11 cellular contexts compared by ENCODE assay signal in the genomic region with DNA sequence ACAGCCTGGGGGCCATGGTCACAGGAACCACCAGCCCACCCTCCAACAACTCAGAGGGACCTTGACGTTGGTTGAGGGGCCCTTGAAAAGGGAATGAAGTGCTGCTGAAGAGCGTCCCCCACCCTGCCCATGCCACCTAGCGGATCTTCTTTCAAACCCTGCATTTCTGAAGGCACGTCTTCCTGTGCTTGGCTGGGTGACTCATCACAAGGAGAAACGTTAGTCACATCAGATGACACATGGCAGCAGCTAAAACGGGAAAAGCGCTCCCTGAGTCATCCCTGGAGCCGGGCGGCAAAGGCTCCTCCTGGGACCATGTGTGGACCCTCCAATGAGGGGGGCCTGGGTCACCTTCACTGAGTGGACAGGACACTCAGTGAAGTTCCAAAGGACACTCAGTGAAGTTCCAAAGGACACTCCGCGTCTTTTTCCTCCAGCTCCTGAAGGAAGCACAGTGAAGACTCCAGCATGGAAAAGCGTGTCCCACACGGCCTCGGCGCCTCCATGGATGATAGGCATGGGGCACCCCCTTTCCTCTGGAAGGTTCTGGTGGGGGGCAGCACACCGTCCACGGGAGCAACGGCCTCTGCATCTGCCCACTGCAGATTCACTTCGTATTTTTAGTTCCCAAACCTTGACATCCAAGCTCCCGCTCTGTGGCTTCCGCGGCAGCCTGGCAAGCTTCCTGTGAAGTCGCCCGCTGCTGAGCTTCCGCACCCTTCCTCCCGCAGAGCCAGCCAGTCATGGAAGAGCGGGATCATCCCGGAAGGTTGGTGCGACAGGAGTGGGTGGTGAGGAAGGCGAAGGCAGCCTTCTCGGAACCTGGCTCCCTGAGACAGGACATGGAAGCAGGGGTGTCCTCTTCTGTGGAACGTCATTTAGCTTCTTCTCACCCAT.
DNase-seq lines count a peak whose midpoint lies in the region; ATAC-seq and TF ChIP-seq lines count a peak whose summit lies in the region.
"Had no signal": no experiment of that assay in that cellular context is flagged by ENCODE, and none has a peak within 500 bp of the region (broad histone marks: within the 10 kb centered on the region; RNA-seq: fewer than 3 reads in every experiment).

No MANE protein-coding gene starts in this region.

- H3K9me3 ChIP-seq in adrenal gland (replicated peaks in 1 of 3) = no peaks in the 10 kb centered on the region
- no peaks in the 10 kb centered on the region for H3K9me3 ChIP-seq in mesodermal cell (ENCODE audit: control insufficient read depth, low read length)

- no peak for TF ChIP-seq POLR2A in adrenal gland (IDR thresholded peaks at IDR 0.05)

- H3K4me3 Mint-ChIP-seq in endothelial cell (ENCODE audit: unreplicated experiment) = no peak overlapping the region
- H3K4me3 Mint-ChIP-seq: brain, nephron had no signal

- TF ChIP-seq CTCF in adrenal gland (IDR thresholded peaks at IDR 0.05) (peak in 4 of 6 experiments; percentile 17 to 39 (median 30)), endothelial cell (IDR thresholded peaks at IDR 0.05; ENCODE audit: unreplicated experiment) (no peak)

- no peaks in the 10 kb centered on the region for H3K27me3 ChIP-seq in adrenal gland

- peak; percentile 18 for DNase-seq in GDM1 (lab: John Stamatoyannopoulos, UW)
- DNase-seq in M059J (ENCODE audit: low read depth) = peak; percentile 87
- DNase-seq in adrenal gland = peak; percentile 56 to 77 (median 71)
- DNase-seq in endothelial cell (ENCODE audit: low spot score) = no peak
- DNase-seq in KG1 (lab: John Stamatoyannopoulos, UW) = no peak
- DNase-seq: NCI-H345 had no signal

- peaks cover 26% of the 10 kb centered on the region for H3K4me1 Mint-ChIP-seq in endothelial cell (ENCODE audit: unreplicated experiment)
- H3K4me1 Mint-ChIP-seq: brain, nephron had no signal

- peaks cover 4% of the 10 kb centered on the region for H3K27me3 Mint-ChIP-seq in endothelial cell (ENCODE audit: unreplicated experiment)

- WGBS in adrenal gland, 4 donors = 67 to 77% (median 69%) methylated on average over 19 to 32 of the region's 32 CpGs
- WGBS in mesodermal cell (ENCODE audit: insufficient coverage in 2 of 2), 2 experiments = 85 to 87% methylated on average over 19 to 32 of the region's 32 CpGs

- H3K36me3 ChIP-seq in adrenal gland (replicated peaks in 1 of 2) = no peaks in the 10 kb centered on the region
- H3K36me3 ChIP-seq in mesodermal cell (ENCODE audit: control insufficient read depth, insufficient read depth, low read length) = no peaks in the 10 kb centered on the region

- ATAC-seq in HG02759 (IDR thresholded peaks at IDR 0.05; ENCODE audit: unreplicated experiment) = no peak

- H3K4me3 ChIP-seq in adrenal gland = no peak overlapping the region
- H3K4me3 ChIP-seq in mesodermal cell (ENCODE audit: extremely low read depth, insufficient read depth, low read length, poor library complexity, severe bottlenecking) = no peak overlapping the region

- H3K27ac ChIP-seq in adrenal gland = peak overlapping the region in 1 of 5 donors; percentile 10
- H3K27ac ChIP-seq in mesodermal cell (ENCODE audit: low read depth, low read length, severe bottlenecking) = peak overlapping the region; percentile 33
- H3K27ac ChIP-seq: HL-60 had no signal

- H3K4me1 ChIP-seq in adrenal gland (replicated peaks in 1 of 2) (no peaks in the 10 kb centered on the region), mesodermal cell (ENCODE audit: control insufficient read depth, insufficient read depth, low read length, poor library complexity, severe bottlenecking) (peaks cover 15% of the 10 kb centered on the region)

- intact Hi-C loops in adrenal gland (cut with DNase I) = no loop called here

- no peak overlapping the region for H3K27ac Mint-ChIP-seq in endothelial cell (ENCODE audit: unreplicated experiment)
- H3K27ac Mint-ChIP-seq: nephron had no signal

- H3K36me3 Mint-ChIP-seq in endothelial cell (ENCODE audit: low read depth, unreplicated experiment) = peaks cover 3% of the 10 kb centered on the region
- H3K36me3 Mint-ChIP-seq: brain had no signal

- H3K9me3 Mint-ChIP-seq in endothelial cell (ENCODE audit: unreplicated experiment) = no peaks in the 10 kb centered on the region
- H3K9me3 Mint-ChIP-seq: nephron had no signal

Comparison
In these comparisons a context has a peak if more than half of its experiments do, and no peak if none do; other contexts are left out.
1. DNase-seq: peak in GDM1 (single experiment), M059J (single experiment) and adrenal gland (7 of 7); none in endothelial cell (single experiment) and KG1 (single experiment).